8 cellular contexts compared by ENCODE assay signal in the genomic region with DNA sequence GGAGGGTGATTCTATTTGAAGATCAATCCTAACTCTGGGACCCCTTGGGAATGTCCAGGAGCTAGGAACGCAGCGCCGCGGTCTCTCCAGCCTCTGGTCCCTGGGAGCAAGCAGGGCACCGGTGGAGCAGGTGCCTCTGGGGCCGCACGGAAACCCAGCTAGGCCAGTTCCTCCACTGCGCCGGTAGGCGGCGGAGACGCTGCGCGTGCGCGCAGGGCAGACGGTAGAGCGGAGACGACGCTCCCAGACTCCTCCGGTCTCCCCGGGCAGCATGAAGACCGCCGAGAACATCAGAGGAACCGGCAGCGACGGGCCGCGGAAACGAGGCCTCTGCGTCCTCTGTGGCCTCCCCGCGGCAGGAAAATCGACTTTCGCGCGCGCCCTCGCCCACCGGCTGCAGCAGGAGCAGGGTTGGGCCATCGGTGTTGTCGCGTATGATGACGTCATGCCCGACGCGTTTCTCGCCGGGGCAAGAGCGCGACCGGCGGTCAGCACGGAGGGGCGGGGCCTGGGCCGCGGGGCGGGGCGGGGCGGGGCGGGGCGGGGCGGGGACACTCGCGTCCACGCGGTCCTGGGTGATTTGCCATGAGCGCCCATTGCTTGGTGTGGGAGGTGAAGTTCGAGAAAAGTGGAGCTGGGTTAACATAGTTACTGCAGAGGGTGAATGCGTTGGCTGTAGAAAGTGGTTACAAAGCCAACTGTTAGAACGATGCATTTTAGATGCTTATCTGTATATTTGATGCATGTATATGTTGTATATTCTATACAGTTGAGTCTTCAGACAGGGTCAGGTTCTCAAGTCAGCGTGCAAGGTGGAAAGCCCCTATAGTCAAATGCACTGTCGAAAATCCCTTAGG. TPM values are rescaled to one million over a fixed set of nuclear protein-coding genes. Genes with fewer than 3 reads are reported as not detected.
DNase-seq lines count a peak whose midpoint lies in the region; ATAC-seq and TF ChIP-seq lines count a peak whose summit lies in the region.

A gene with protein sequence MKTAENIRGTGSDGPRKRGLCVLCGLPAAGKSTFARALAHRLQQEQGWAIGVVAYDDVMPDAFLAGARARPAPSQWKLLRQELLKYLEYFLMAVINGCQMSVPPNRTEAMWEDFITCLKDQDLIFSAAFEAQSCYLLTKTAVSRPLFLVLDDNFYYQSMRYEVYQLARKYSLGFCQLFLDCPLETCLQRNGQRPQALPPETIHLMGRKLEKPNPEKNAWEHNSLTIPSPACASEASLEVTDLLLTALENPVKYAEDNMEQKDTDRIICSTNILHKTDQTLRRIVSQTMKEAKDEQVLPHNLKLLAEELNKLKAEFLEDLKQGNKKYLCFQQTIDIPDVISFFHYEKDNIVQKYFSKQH (plus strand): TSS at position 193 of the 857 bp plus-strand sequence. CDS start 79 bp downstream, at position 272.

- CTCF ChIA-PET in activated B cell treated with CpG ODN at 0.5 μM for 24 hours (lab: Charles Lee): interaction anchor here (0.9 kb wide), 1 partner anchor 26 kb away, joined by 3 read pairs; the partner anchor contains the start of gene C10orf88

- POLR2A ChIA-PET in activated B cell treated with CpG ODN at 0.5 μM for 24 hours (lab: Charles Lee): interaction anchor here (0.6 to 4.1 kb wide), 6 partner anchors 9 to 174 kb away, joined by 3 to 43 read pairs (median 7); partner anchors contain the start of genes ACADSB, BUB3, C10orf88 and IKZF5

- intact Hi-C loops in activated B cell treated with CpG ODN at 0.5 μM for 24 hours (cut with micrococcal nuclease): loop anchor here (1.0 kb wide), 5 partner anchors 26 to 605 kb away; partner anchors contain the start of genes BUB3, C10orf88, FAM24B and IKZF5
- intact Hi-C loops in spleen (cut with DNase I; ENCODE audit: low total_unique reads): no loop called here

- H3K27me3 Mint-ChIP-seq in activated B cell treated with CpG ODN at 0.5 μM for 24 hours: peaks cover 7% of the 10 kb centered on the region

- peaks cover 6% of the 10 kb centered on the region for H3K36me3 Mint-ChIP-seq in activated B cell treated with CpG ODN at 0.5 μM for 24 hours (ENCODE audit: low read depth)

- peak within 1 kb of the TSS; percentile 86 for H3K4me3 ChIP-seq in AG10803 (ENCODE audit: low read length)
- H3K4me3 ChIP-seq in spleen: peak within 1 kb of the TSS; percentile 59 to 80 (median 62)

- 0 to 2% (median 1%) methylated on average over 24 to 73 of the region's 73 CpGs for WGBS in spleen, 5 donors

- H3K36me3 ChIP-seq in spleen: peaks cover 0 to 21% (median 0%) of the 10 kb centered on the region in 6 donors

- no peaks in the 10 kb centered on the region for H3K9me3 Mint-ChIP-seq in activated B cell treated with CpG ODN at 0.5 μM for 24 hours

- H3K4me3 Mint-ChIP-seq in activated B cell treated with CpG ODN at 0.5 μM for 24 hours: peak within 1 kb of the TSS; percentile 93

- no peak for TF ChIP-seq POLR2A in spleen (IDR thresholded peaks at IDR 0.05)

- no peaks in the 10 kb centered on the region for H3K27me3 ChIP-seq in spleen (replicated peaks in 1 of 7)

- H3K4me1 Mint-ChIP-seq in activated B cell treated with CpG ODN at 0.5 μM for 24 hours: peaks cover 18% of the 10 kb centered on the region

- DNase-seq in AG10803 (ENCODE audit: low read depth) (peak; percentile 90), NCI-H2227 treated with DMSO at 0.1 percent for 48 hours (lab: John Stamatoyannopoulos, UW) (peak; percentile 87), activated B cell treated with CpG ODN at 0.5 μM for 24 hours (peak; percentile 84), caudate nucleus (lab: John Stamatoyannopoulos, UW) (peak in 60 of 61 donors; percentile 55 to 98 (median 90)), inferior parietal cortex (ENCODE audit: extremely low spot score) (peak; percentile 90), spleen (peak; percentile 97)

- H3K9me3 ChIP-seq in spleen: no peaks in the 10 kb centered on the region

- peak; percentile 96 for ATAC-seq in GM19023 (IDR thresholded peaks at IDR 0.05; ENCODE audit: unreplicated experiment)
- ATAC-seq in HG03196 (IDR thresholded peaks at IDR 0.05; ENCODE audit: unreplicated experiment): peak; percentile 98
- ATAC-seq in activated B cell treated with CpG ODN at 0.5 μM for 24 hours (ENCODE audit: low read depth): peak; percentile 96

- peaks cover 6 to 22% (median 16%) of the 10 kb centered on the region in 6 donors for H3K4me1 ChIP-seq in spleen

- TF ChIP-seq CTCF in AG10803 (conservative IDR thresholded peaks at IDR 0.05; ENCODE audit: low read length) (peak; percentile 81), activated B cell treated with CpG ODN at 0.5 μM for 24 hours (IDR thresholded peaks at IDR 0.05) (no peak), spleen (IDR thresholded peaks at IDR 0.05 in 8 of 11, conservative IDR thresholded peaks at IDR 0.05 in 3 of 11) (peak; percentile 94 to 99 (median 98))

- H3K27ac Mint-ChIP-seq in activated B cell treated with CpG ODN at 0.5 μM for 24 hours: peak within 1 kb of the TSS; percentile 96

- H3K27ac ChIP-seq in caudate nucleus (ENCODE audit: low read depth, low read length): peak within 1 kb of the TSS; percentile 98
- peak within 1 kb of the TSS; percentile 89 to 98 (median 94) for H3K27ac ChIP-seq in spleen

RNA-seq across cellular contexts. Expression of the gene that starts here (rescaled TPM):
- 3.9 and 5.3 TPM in 2 replicates for total RNA-seq in activated B cell treated with CpG ODN at 0.5 μM for 24 hours
- total RNA-seq in spleen: 1 to 10 TPM; 1.2 to 4.9 (median 2.4) TPM
- polyA plus RNA-seq in spleen: 1 to 10 TPM; 3.0 to 3.5 (median 3.3) TPM

Comparison
In these comparisons a context has a peak if more than half of its experiments do, and no peak if none do; other contexts are left out.
1. Peak in every context shown above with its lines: DNase-seq, ATAC-seq, H3K4me3 ChIP-seq and H3K27ac ChIP-seq.